Comparison of ENCODE assay signal across 8 cellular contexts in genomic region chr16:67109407-67110135, GRCh38. TPM values are rescaled to one million over a fixed set of nuclear protein-coding genes. Genes with fewer than 3 reads are reported as not detected.
DNase-seq lines count a peak whose midpoint lies in the region; ATAC-seq, FAIRE-seq and TF ChIP-seq lines count a peak whose summit lies in the region.

TSS of gene PHAF1 (plus strand) at chr16:67109941. CDS start at chr16:67110176, 235 bp downstream.

- intact Hi-C loops in kidney (cut with DNase I), result no loop called here

- H3K4me3 ChIP-seq in kidney (ENCODE audit: low read length in 2 of 2), result peak within 1 kb of the TSS; percentile 89 to 99

- DNase-seq in AG20443 (ENCODE audit: low spot score) (peak; percentile 100), NCI-H510A (lab: John Stamatoyannopoulos, UW) (peak; percentile 52), cerebellum (ENCODE audit: low spot score) (peak; percentile 98), kidney (peak; percentile 97)
- DNase-seq in activated CD4-positive, alpha-beta T cell treated with anti-CD3 and anti-CD28 coated beads for 24 hours (ENCODE audit: low read depth in 2 of 2), result peak; percentile 95 to 96
- DNase-seq in stimulated activated CD4-positive, alpha-beta T cell treated with anti-CD3 and anti-CD28 coated beads, Interleukin-15, amount 100 ng/mL, for 1 hour (ENCODE audit: low read depth in 1 of 2, low spot score in 1 of 2), result peak; percentile 95 to 98

- peak within 1 kb of the TSS; percentile 89 to 95 for H3K9ac ChIP-seq in kidney (ENCODE audit: low read length in 2 of 2)

- no peaks in the 10 kb centered on the region for H3K9me3 ChIP-seq in kidney (ENCODE audit: control insufficient read depth in 1 of 2, low read length in 2 of 2)

- peak within 1 kb of the TSS; percentile 73 to 95 for H3K27ac ChIP-seq in kidney (ENCODE audit: low read depth in 2 of 2, low read length in 2 of 2)

- H3K4me1 ChIP-seq in kidney (ENCODE audit: control insufficient read depth in 1 of 2, insufficient read depth in 1 of 2, low read depth in 1 of 2, low read length in 2 of 2), result peaks cover 17 to 25% of the 10 kb centered on the region in 2 donors

- FAIRE-seq in kidney (lab: Jason Lieb, UNC), result no peak

- ATAC-seq in GM19043 (IDR thresholded peaks at IDR 0.05; ENCODE audit: low read depth, unreplicated experiment), result peak; percentile 86
- ATAC-seq in HG03342 (IDR thresholded peaks at IDR 0.05; ENCODE audit: unreplicated experiment), result peak; percentile 72

- H3K36me3 ChIP-seq in kidney (ENCODE audit: control insufficient read depth in 1 of 2, insufficient read depth in 2 of 2, low read length in 2 of 2), result no peaks in the 10 kb centered on the region

- no peak for TF ChIP-seq CTCF in kidney (IDR thresholded peaks at IDR 0.05; ENCODE audit: borderline replicate concordance, extremely low read depth, insufficient read depth)

RNA-seq across cellular contexts. Expression of gene PHAF1, which starts in this region (rescaled TPM):
- total RNA-seq in cerebellum (20.7 TPM), kidney (16.9 TPM)
- 14.3 TPM for polyA plus RNA-seq in kidney (ENCODE audit: insufficient read depth, low read depth, low replicate concordance)

Comparison
In these comparisons a context has a peak if more than half of its experiments do, and no peak if none do; other contexts are left out.
1. Peak in every context shown above with its lines: DNase-seq, ATAC-seq, H3K4me3 ChIP-seq and H3K27ac ChIP-seq.